Comparison of ENCODE assay signal across 1 cellular context in the genomic region with DNA sequence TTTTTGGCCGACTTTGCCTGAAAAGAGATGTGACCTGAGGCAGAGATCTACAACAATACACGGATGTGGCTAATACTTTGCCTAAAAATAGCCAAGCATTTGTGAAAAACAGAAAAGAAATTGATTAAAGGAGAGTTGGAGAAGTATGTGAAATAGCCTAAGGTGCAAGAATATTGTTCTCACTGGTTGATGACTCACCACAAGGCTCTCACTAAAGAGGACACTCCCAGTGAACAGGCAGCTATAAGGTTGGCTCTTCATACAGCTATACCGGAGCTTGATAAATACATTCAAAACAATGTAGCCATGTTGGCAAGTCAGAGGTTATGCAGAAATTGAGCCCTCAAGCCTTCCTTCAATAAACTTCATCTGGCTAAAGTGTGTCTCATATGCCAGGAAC.
TF ChIP-seq lines count a peak whose summit lies in the region.

No MANE protein-coding gene starts in this region.

TF ChIP-seq in endothelial cell of umbilical vein, 7 proteins besides CTCF, POLR2A, EP300 and RAD21:
- TF ChIP-seq, protein P1, sequence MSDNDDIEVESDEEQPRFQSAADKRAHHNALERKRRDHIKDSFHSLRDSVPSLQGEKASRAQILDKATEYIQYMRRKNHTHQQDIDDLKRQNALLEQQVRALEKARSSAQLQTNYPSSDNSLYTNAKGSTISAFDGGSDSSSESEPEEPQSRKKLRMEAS (IDR thresholded peaks at IDR 0.05; ENCODE audit: insufficient read depth, insufficient read length) = no peak
- no peak for TF ChIP-seq JUN (IDR thresholded peaks at IDR 0.05; ENCODE audit: borderline replicate concordance, insufficient read depth, insufficient read length, low read depth)
- TF ChIP-seq POLR2AphosphoS5 (IDR thresholded peaks at IDR 0.05; ENCODE audit: insufficient read depth, low read depth, low read length) = no peak
- no peak for TF ChIP-seq EZH2 (IDR thresholded peaks at IDR 0.05; ENCODE audit: borderline replicate concordance, low read depth, low read length, severe bottlenecking)
- TF ChIP-seq GATA2 (IDR thresholded peaks at IDR 0.05; ENCODE audit: insufficient read depth, insufficient read length, low read depth, low read length) = no peak
- no peak for TF ChIP-seq MYC (IDR thresholded peaks at IDR 0.05; ENCODE audit: low read depth, low read length)
- TF ChIP-seq FOS (IDR thresholded peaks at IDR 0.05; ENCODE audit: borderline replicate concordance, insufficient read depth, low read length) = no peak
